In the genomic region with DNA sequence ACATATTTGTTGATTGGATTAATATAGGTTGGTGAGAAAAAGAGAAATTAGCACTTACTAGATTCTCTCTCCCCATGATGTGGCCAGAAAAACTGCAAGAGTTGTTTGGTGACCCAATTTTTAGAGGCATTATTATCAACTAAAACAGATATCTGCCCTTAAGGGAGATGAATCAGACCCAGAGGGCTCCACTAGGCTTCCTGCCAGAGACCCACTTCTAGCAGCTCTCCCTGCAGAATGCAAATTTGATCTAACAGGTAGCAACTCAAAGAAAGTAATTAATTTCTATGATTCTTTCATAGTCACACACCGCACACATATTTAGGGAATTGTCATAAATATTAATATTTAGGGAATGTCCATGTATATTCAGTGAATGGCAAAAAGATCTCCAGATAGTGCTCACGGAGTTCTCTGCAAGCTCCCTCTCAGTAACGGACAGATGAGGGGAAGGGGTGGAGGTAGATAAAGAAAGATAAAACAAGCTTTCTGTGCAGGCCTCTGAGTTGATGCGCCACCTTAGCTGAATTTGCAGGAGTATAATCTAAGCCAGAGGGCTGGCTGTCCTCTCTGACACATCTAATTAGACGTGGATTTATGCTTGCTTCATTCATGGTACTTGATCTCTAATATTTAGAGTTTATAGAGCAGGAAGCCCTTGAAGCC, we compare ENCODE assay signal across 19 cellular contexts.
DNase-seq lines count a peak whose midpoint lies in the region; ATAC-seq and TF ChIP-seq lines count a peak whose summit lies in the region.
"Had no signal": no experiment of that assay in that cellular context is flagged by ENCODE, and none has a peak within 500 bp of the region (broad histone marks: within the 10 kb centered on the region; RNA-seq: fewer than 3 reads in every experiment).

No MANE protein-coding gene starts in this region.

- DNase-seq in DMS 273 (lab: John Stamatoyannopoulos, UW; ENCODE audit: unreplicated experiment) (peak; percentile 14), DMS 273 treated with DMSO at 0.1 percent for 48 hours (lab: John Stamatoyannopoulos, UW) (no peak), LHCN-M2 (ENCODE audit: low read depth) (peak; percentile 13), NCI-H526 treated with DMSO at 0.1 percent for 48 hours (lab: John Stamatoyannopoulos, UW) (peak; percentile 17), foreskin keratinocyte (no peak), GM03348 (ENCODE audit: low spot score) (no peak)
- DNase-seq: GDM1, GM23248, KG1, MG63, NCI-H187 treated with DMSO at 0.1 percent for 48 hours, NCI-H524, OCI-M1, RPMI8226, SIG-M5 had no signal

- peaks cover 3% of the 10 kb centered on the region for H3K4me1 ChIP-seq in foreskin keratinocyte

- ATAC-seq in foreskin keratinocyte (peak; percentile 6), HG02571 (IDR thresholded peaks at IDR 0.05; ENCODE audit: unreplicated experiment) (no peak), HG02852 (IDR thresholded peaks at IDR 0.05; ENCODE audit: unreplicated experiment) (no peak)
- ATAC-seq: HCT116 had no signal

- TF ChIP-seq CTCF in foreskin keratinocyte (conservative IDR thresholded peaks at IDR 0.05): no peak

- no peaks in the 10 kb centered on the region for H3K27me3 ChIP-seq in foreskin keratinocyte
- H3K27me3 ChIP-seq: MG63 had no signal

- H3K27ac ChIP-seq in foreskin keratinocyte: no peak overlapping the region
- H3K27ac ChIP-seq: 22Rv1, GM23248 had no signal

Comparison
In these comparisons a context has a peak if more than half of its experiments do, and no peak if none do; other contexts are left out.
1. DNase-seq: peak in DMS 273 (single experiment), LHCN-M2 (single experiment) and NCI-H526 treated with DMSO at 0.1 percent for 48 hours (single experiment); none in DMS 273 treated with DMSO at 0.1 percent for 48 hours (single experiment), foreskin keratinocyte (0 of 2) and GM03348 (single experiment).